1 cellular context compared by ENCODE assay signal in the genomic region with DNA sequence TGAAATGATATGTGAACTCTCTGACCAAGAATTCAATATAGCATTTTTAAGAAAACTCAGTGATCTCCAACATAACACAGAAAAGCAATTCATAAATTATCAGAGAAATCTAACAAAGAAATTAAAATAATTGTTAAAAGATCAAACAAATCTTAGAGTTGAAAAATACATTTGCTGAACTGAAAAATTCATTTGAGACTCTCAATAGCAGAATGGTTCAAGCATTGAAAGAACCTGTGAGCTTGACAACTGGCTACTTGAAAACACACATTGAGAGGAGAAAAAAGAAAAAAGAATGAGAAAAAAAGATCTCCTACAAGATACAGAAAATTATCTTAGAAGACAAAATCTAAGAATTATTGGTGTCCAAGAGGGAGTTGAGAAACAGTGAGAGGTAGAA.
TF ChIP-seq lines count a peak whose summit lies in the region.

No MANE protein-coding gene starts in this region.

TF ChIP-seq in A549, 52 proteins besides CTCF, POLR2A, EP300 and RAD21 (continued from another document):
- TF ChIP-seq MYC (IDR thresholded peaks at IDR 0.05; ENCODE audit: borderline replicate concordance, low read length): no peak
- TF ChIP-seq, protein P1, sequence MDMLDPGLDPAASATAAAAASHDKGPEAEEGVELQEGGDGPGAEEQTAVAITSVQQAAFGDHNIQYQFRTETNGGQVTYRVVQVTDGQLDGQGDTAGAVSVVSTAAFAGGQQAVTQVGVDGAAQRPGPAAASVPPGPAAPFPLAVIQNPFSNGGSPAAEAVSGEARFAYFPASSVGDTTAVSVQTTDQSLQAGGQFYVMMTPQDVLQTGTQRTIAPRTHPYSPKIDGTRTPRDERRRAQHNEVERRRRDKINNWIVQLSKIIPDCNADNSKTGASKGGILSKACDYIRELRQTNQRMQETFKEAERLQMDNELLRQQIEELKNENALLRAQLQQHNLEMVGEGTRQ (IDR thresholded peaks at IDR 0.05): no peak
